In the genomic region with DNA sequence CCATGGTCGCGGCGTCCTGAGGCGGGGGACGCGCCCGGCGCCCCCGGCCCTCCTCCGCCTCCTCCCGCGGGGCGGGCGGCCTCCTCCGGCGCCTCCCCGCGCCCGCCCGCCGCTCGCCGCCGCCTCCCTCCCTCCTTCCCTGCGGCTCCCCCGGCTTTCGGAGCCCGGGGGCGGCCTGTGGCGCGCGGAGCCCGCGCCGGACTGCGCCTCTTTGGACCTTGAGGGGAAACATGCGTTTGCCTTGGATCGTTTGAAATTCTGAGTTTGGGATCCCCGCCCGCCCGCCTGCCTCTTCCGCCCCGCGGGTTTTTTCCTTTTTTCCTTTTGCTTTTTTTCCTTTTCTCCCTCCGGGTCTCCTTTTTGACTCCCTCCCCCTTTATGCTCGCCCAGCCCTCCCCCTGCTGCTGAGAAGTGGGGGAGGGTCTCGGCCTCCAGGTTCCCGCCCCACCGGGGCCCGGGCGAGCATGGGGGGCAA, we compare ENCODE assay signal across 8 cellular contexts. TPM values are rescaled to one million over a fixed set of nuclear protein-coding genes. Genes with fewer than 3 reads are reported as not detected.
DNase-seq lines count a peak whose midpoint lies in the region; ATAC-seq and TF ChIP-seq lines count a peak whose summit lies in the region.

No MANE protein-coding gene starts in this region.

- TF ChIP-seq CTCF in PC-3 (conservative IDR thresholded peaks at IDR 0.05; ENCODE audit: low read depth, low read length), result no peak
- no peak for TF ChIP-seq CTCF in body of pancreas (IDR thresholded peaks at IDR 0.05)

- no peaks in the 10 kb centered on the region for H3K9me2 ChIP-seq in PC-3 (replicated peaks; ENCODE audit: low read length)

- H3K4me3 ChIP-seq in PC-3 (ENCODE audit: low read length), result peak overlapping the region; percentile 85
- H3K4me3 ChIP-seq in body of pancreas, result peak overlapping the region; percentile 65 to 80

- H3K9ac ChIP-seq in PC-3 (ENCODE audit: low read length), result peak overlapping the region; percentile 86

- H3K36me3 ChIP-seq in PC-3 (ENCODE audit: low read depth, low read length) (no peaks in the 10 kb centered on the region), body of pancreas (replicated peaks in 1 of 2; ENCODE audit: insufficient read depth in 1 of 2, low read depth in 2 of 2) (no peaks in the 10 kb centered on the region)

- peaks cover 51% of the 10 kb centered on the region for H3K79me2 ChIP-seq in PC-3 (ENCODE audit: low read length)

- DNase-seq in NCI-H1092 treated with DMSO at 0.1 percent for 48 hours (lab: John Stamatoyannopoulos, UW) (peak; percentile 53), NCI-H1092 (lab: John Stamatoyannopoulos, UW) (no peak), PC-3 (no peak), body of pancreas (peak; percentile 14 to 46 (median 34)), islet precursor cell (peak; percentile 61), SK-N-DZ (ENCODE audit: low spot score) (no peak)
- peak; percentile 28 to 34 for DNase-seq in stimulated activated CD4-positive, alpha-beta T cell treated with anti-CD3 and anti-CD28 coated beads, Interleukin-2, amount 100 ng/mL, for 24 hours

- POLR2A ChIA-PET in PC-3 (lab: Charles Lee; ENCODE audit: unreplicated experiment), result no interaction called here

- no TSS peak for BruUV-seq in PC-3 (replicated peaks; lab: Mats Ljungman, UMichigan)

- H2AFZ ChIP-seq in PC-3 (ENCODE audit: low read length), result 0 out of 2 replicates have a peak overlapping the region, but pooled peaks have one; percentile 26

- intact Hi-C loops in PC-3 (cut with micrococcal nuclease) (loop anchor here (2.0 kb wide), 1 partner anchor 62 kb away; no protein-coding TSS in a partner anchor), body of pancreas (cut with DNase I) (no loop called here)

- CTCF ChIA-PET in PC-3 (lab: Charles Lee), result interaction anchor here (2.6 kb wide), 1 partner anchor 111 kb away, joined by 44 read pairs; no protein-coding TSS in a partner anchor

- no peak for TF ChIP-seq POLR2A in body of pancreas (IDR thresholded peaks at IDR 0.05)

- H3F3A ChIP-seq in PC-3 (ENCODE audit: low read length, unreplicated experiment), result no peaks in the 10 kb centered on the region

- H3K9me3 ChIP-seq in PC-3 (ENCODE audit: low read length), result no peaks in the 10 kb centered on the region
- H3K9me3 ChIP-seq in body of pancreas, result no peaks in the 10 kb centered on the region

- H3K27ac ChIP-seq in PC-3 (ENCODE audit: low read length) (peak overlapping the region; percentile 62), body of pancreas (peak overlapping the region; percentile 65 to 94 (median 82))

- H3K4me1 ChIP-seq in PC-3 (ENCODE audit: insufficient read depth, low read length) (peaks cover 44% of the 10 kb centered on the region), body of pancreas (peaks cover 30% of the 10 kb centered on the region)

- peak; percentile 46 for ATAC-seq in HG02642 (IDR thresholded peaks at IDR 0.05; ENCODE audit: poor library complexity, unreplicated experiment)
- peak; percentile 21 for ATAC-seq in PC-3
- ATAC-seq in body of pancreas, result peak; percentile 41

- H4K20me1 ChIP-seq in PC-3 (ENCODE audit: low read length), result peaks cover 41% of the 10 kb centered on the region

- 0 to 1% methylated on average over 21 to 35 of the region's 51 CpGs for WGBS in body of pancreas, 2 donors

- H3K4me2 ChIP-seq in PC-3 (ENCODE audit: low read length), result peak overlapping the region; percentile 92

- H3K27me3 ChIP-seq in PC-3 (ENCODE audit: low read length) (no peaks in the 10 kb centered on the region), body of pancreas (no peaks in the 10 kb centered on the region)

RNA-seq across cellular contexts. Expression of a gene that starts 0.4 kb away (rescaled TPM):
- total RNA-seq in PC-3 (2014; rRNA removed) (60.4 and 83.6 TPM in 2 replicates), body of pancreas (10 to 100 TPM in 1 of 2 donors, 1 to 10 TPM in 1; 9.3 to 21.4 TPM)
- polyA plus RNA-seq in SK-N-DZ (2014; cell fraction: cytosol; rRNA removed), result 26.2 and 27.9 TPM in 2 replicates
- 57.5 and 90.1 TPM in 2 replicates for polyA plus RNA-seq in SK-N-DZ (2014; cell fraction: nucleus; rRNA removed)

RNA-seq across cellular contexts. Expression of a gene that starts 14.3 kb away (rescaled TPM):
- total RNA-seq in PC-3 (2014; rRNA removed) (7.1 and 11.8 TPM in 2 replicates), body of pancreas (10 to 100 TPM; 29.6 to 59.3 TPM)
- 20.2 and 25.3 TPM in 2 replicates for polyA plus RNA-seq in SK-N-DZ (2014; cell fraction: cytosol; rRNA removed)
- polyA plus RNA-seq in SK-N-DZ (2014; cell fraction: nucleus; rRNA removed), result 68.7 and 112 TPM in 2 replicates

Comparison
In these comparisons a context has a peak if more than half of its experiments do, and no peak if none do; other contexts are left out.
1. DNase-seq: peak in NCI-H1092 treated with DMSO at 0.1 percent for 48 hours (single experiment), body of pancreas (4 of 4), islet precursor cell (single experiment) and stimulated activated CD4-positive, alpha-beta T cell treated with anti-CD3 and anti-CD28 coated beads, Interleukin-2, amount 100 ng/mL, for 24 hours (2 of 2); none in NCI-H1092 (single experiment), PC-3 (single experiment) and SK-N-DZ (single experiment).
2. Peak in every context shown above with its lines, with median percentiles within 50 percentile points of each other: ATAC-seq.